In the genomic region with DNA sequence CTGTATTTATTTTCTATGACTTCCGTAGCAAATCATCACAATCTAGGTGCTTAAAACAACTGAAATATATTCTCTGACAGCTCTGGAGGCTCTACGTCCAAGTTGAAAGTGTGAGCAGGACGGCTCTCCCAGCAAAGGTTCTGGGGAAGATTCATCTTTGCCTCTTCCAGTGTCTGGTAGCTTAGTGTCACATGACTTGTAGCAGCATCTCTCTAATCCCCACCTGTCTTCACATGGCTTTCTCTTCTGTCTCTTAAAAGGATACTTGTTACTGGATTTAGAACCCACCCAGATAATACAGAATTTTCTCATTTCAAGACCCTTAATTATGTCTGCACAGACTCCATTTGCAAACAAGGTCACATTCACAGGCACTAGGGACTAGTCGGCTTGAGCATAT, we compare ENCODE assay signal across 21 cellular contexts.
"Had no signal": no experiment of that assay in that cellular context is flagged by ENCODE, and none has a peak within 500 bp of the region (broad histone marks: within the 10 kb centered on the region; RNA-seq: fewer than 3 reads in every experiment).

No MANE protein-coding gene starts in this region.

- ATAC-seq: Panc1, PC-3 had no signal

- H3K4me3 ChIP-seq: MG63 had no signal

- H3K36me3 ChIP-seq: MG63 had no signal

- DNase-seq: Karpas-422, KG1, MG63, NCI-H1092, NCI-H1105 treated with DMSO at 0.1 percent for 48 hours, NCI-H1417 treated with DMSO at 0.1 percent for 48 hours, NCI-H146, NCI-H1694 treated with DMSO at 0.1 percent for 48 hours, NCI-H1930, NCI-H2081, NCI-H2107, NCI-H345, NCI-H446 treated with DMSO at 0.1 percent for 48 hours, NCI-H510A treated with DMSO at 0.1 percent for 48 hours, NCI-H526, PC-3, SHP77, SK-N-SH, SW 1271 had no signal

- H3K27ac ChIP-seq: RWPE1 had no signal

- H3K9me3 ChIP-seq: MG63, SK-N-SH had no signal
